ENCODE assay signal across 8 cellular contexts in the genomic region with DNA sequence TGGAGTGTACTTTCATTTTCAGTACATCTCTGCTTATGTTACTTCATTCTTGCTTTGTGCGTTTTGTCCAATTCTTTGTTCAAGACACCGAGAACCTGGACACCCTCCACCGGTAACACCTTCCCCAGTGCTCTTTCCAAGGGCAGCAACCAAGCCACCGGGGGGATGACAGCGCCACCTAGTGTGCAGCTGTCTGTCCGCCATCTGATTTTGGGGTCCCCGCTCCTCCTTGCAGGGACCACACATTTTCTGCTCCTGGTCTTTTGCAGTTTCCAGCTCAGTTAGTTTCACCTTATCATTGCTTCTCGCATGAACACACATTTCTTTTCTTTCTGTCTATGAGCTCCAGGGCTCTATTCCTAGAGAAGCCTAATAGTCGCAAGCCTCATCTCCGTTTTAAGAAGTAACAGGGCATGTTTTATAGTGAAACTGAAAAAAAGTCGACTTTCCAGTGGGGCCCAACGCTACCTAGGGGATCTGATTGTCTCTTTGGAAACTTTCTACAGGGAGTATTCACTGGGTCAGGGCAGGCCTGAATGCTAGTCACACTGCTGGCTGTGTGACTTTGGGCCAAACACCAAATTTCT.
DNase-seq lines count a peak whose midpoint lies in the region; ATAC-seq and TF ChIP-seq lines count a peak whose summit lies in the region.

No MANE protein-coding gene starts in this region.

- intact Hi-C loops in activated CD4-positive, alpha-beta memory T cell treated with anti-CD3 and anti-CD28 coated beads for 36 hours (cut with micrococcal nuclease) = loop anchor here (2.0 to 5.0 kb wide), 2 partner anchors 38 to 349 kb away; no protein-coding TSS in a partner anchor
- intact Hi-C loops in tibial artery (cut with DNase I; ENCODE audit: low total_unique reads) = no loop called here

- H3K9me3 Mint-ChIP-seq in activated CD4-positive, alpha-beta memory T cell treated with anti-CD3 and anti-CD28 coated beads for 36 hours = no peaks in the 10 kb centered on the region

- peak; percentile 30 to 48 for TF ChIP-seq CTCF in tibial artery (IDR thresholded peaks at IDR 0.05)

- H3K4me3 ChIP-seq in iPS DF 6.9 (ENCODE audit: low read length) = no peak overlapping the region
- H3K4me3 ChIP-seq in tibial artery = no peak overlapping the region

- H3K4me3 Mint-ChIP-seq in activated CD4-positive, alpha-beta memory T cell treated with anti-CD3 and anti-CD28 coated beads for 36 hours = no peak overlapping the region

- H3K9me3 ChIP-seq in iPS DF 6.9 (ENCODE audit: control insufficient read depth, insufficient read depth, low read length) (no peaks in the 10 kb centered on the region), tibial artery (no peaks in the 10 kb centered on the region)

- peaks cover 7% of the 10 kb centered on the region for H3K4me1 Mint-ChIP-seq in activated CD4-positive, alpha-beta memory T cell treated with anti-CD3 and anti-CD28 coated beads for 36 hours (ENCODE audit: low read depth)

- H3K36me3 Mint-ChIP-seq in activated CD4-positive, alpha-beta memory T cell treated with anti-CD3 and anti-CD28 coated beads for 36 hours = no peaks in the 10 kb centered on the region

- H3K27ac Mint-ChIP-seq in activated CD4-positive, alpha-beta memory T cell treated with anti-CD3 and anti-CD28 coated beads for 36 hours = no peak overlapping the region

- ATAC-seq in HG02884 (IDR thresholded peaks at IDR 0.05; ENCODE audit: unreplicated experiment) (no peak), GM21381 (IDR thresholded peaks at IDR 0.05; ENCODE audit: unreplicated experiment) (no peak), GM18498 (IDR thresholded peaks at IDR 0.05; ENCODE audit: unreplicated experiment) (no peak)

- H3K4me1 ChIP-seq in iPS DF 6.9 (ENCODE audit: control insufficient read depth, insufficient read depth, low read length) (no peaks in the 10 kb centered on the region), tibial artery (peaks cover 0 to 3% (median 0%) of the 10 kb centered on the region in 4 donors)

- WGBS in iPS DF 6.9 (ENCODE audit: insufficient coverage, insufficient read length) = no CpG with 5 or more reads among the region's 12 CpGs

- CTCF ChIA-PET in HEK293T (lab: Yijun Ruan, JAX) = interaction anchor here (1.0 to 3.8 kb wide), 7 partner anchors 9 to 150 kb away, joined by 3 to 24 read pairs (median 5); no protein-coding TSS in a partner anchor
- CTCF ChIA-PET in activated CD4-positive, alpha-beta memory T cell treated with anti-CD3 and anti-CD28 coated beads for 36 hours (lab: Charles Lee) = interaction anchor here (1.1 to 1.5 kb wide), 4 partner anchors 36 to 349 kb away, joined by 3 to 10 read pairs (median 5); no protein-coding TSS in a partner anchor

- H3K27me3 Mint-ChIP-seq in activated CD4-positive, alpha-beta memory T cell treated with anti-CD3 and anti-CD28 coated beads for 36 hours = peaks cover 2% of the 10 kb centered on the region

- POLR2A ChIA-PET in HEK293T (lab: Yijun Ruan, JAX) = no interaction called here
- POLR2A ChIA-PET in activated CD4-positive, alpha-beta memory T cell treated with anti-CD3 and anti-CD28 coated beads for 36 hours (lab: Charles Lee) = no interaction called here

- DNase-seq in Caki2 (ENCODE audit: low read depth) (peak; percentile 1), HEK293T (ENCODE audit: extremely low spot score) (peak; percentile 68), iPS DF 6.9 (ENCODE audit: low read depth, low spot score) (peak; percentile 29), tibial artery (no peak)
- peak; percentile 63 for DNase-seq in activated CD4-positive, alpha-beta memory T cell treated with anti-CD3 and anti-CD28 coated beads for 36 hours

- H3K36me3 ChIP-seq in iPS DF 6.9 (ENCODE audit: control insufficient read depth, insufficient read depth, low read length) = no peaks in the 10 kb centered on the region
- no peaks in the 10 kb centered on the region for H3K36me3 ChIP-seq in tibial artery

- H3K27me3 ChIP-seq in iPS DF 6.9 (ENCODE audit: control insufficient read depth, insufficient read depth, low read length) (no peaks in the 10 kb centered on the region), tibial artery (peaks cover 0 to under 1% of the 10 kb centered on the region in 2 donors)

- in situ Hi-C loops in Caki2 (cut with HindIII; ENCODE audit: low pct_unique_long_range_greater_than_20kb, low sequenced_read_pairs) = no loop called here

- H3K27ac ChIP-seq in iPS DF 6.9 (ENCODE audit: low read length) (no peak overlapping the region), tibial artery (no peak overlapping the region)

TF ChIP-seq in HEK293T, 16 proteins besides CTCF, POLR2A, EP300 and RAD21:
- no peak for TF ChIP-seq L3MBTL2 (conservative IDR thresholded peaks at IDR 0.05)

Comparison
In these comparisons a context has a peak if more than half of its experiments do, and no peak if none do; other contexts are left out.
1. DNase-seq: peak in Caki2 (single experiment), HEK293T (single experiment), activated CD4-positive, alpha-beta memory T cell treated with anti-CD3 and anti-CD28 coated beads for 36 hours (single experiment) and iPS DF 6.9 (single experiment); none in tibial artery (0 of 2).